In the genomic region with DNA sequence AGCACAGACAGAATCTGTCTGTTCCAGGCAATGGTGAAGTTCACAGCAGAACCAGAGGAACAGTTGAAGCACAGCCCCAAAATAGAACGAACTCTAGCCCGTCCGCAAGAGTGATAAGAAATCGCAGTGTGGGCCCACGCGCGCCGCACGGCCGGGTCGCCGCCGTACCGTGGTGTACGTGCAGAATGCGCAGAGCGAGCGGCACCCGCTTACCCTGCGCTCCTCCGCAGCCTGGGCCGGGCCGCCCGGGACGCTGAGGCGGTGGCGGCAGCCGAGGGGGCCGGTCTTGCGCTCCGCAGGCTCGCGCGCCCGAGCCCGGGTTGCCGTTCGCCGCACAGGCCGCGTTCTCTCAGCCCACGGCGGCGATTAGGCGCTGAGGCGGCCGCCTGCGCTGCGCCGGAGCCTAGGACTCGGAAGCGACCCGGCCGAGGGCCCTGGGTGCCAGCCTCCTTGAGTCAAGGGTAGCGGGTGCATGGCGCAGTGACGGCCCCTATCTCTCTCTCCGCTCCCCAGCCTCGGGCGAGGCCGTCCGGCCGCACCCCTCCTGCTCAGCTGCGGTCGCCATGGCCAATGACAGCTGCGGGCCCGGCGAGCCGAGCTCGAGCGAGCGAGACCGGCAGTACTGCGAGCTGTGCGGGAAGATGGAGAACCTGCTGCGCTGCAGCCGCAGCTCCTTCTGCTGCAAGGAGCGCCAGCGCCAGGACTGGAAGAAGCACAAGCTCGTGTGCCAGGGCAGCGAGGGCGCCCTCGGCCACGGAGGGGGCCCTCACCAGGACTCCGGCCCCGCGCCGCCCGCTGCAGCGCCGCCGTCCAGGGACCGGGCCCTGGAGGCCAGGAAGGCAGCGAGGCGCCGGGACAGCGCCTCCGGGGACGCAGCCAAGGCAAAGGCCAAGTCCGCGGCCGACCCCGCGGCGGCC, we compare ENCODE assay signal across 8 cellular contexts. TPM values are rescaled to one million over a fixed set of nuclear protein-coding genes. Genes with fewer than 3 reads are reported as not detected.
DNase-seq lines count a peak whose midpoint lies in the region; ATAC-seq and TF ChIP-seq lines count a peak whose summit lies in the region.

No MANE protein-coding gene starts in this region.

- DNase-seq in NCI-H2029 (lab: John Stamatoyannopoulos, UW) (peak; percentile 1), NCI-H2029 treated with DMSO at 0.1 percent for 48 hours (lab: John Stamatoyannopoulos, UW) (no peak), NOMO-1 treated with DMSO at 0.1 percent for 48 hours (lab: John Stamatoyannopoulos, UW; ENCODE audit: unreplicated experiment) (peak; percentile 43), activated T-cell treated with anti-CD3 and anti-CD28 coated beads for 48 hours (ENCODE audit: low read depth) (peak; percentile 77), epithelial cell of proximal tubule (ENCODE audit: low read depth) (no peak)
- DNase-seq in stimulated activated CD8-positive, alpha-beta memory T cell treated with anti-CD3 and anti-CD28 coated beads, Interleukin-4, amount 100 ng/mL, for 4 hours (ENCODE audit: low read depth in 2 of 2, low spot score in 1 of 2): peak; percentile 44 to 50

- ATAC-seq in HG03103 (IDR thresholded peaks at IDR 0.05; ENCODE audit: low read depth, unreplicated experiment): peak; percentile 36

- H3K36me3 ChIP-seq in mucosa of rectum (ENCODE audit: control insufficient read depth in 2 of 2, insufficient read depth in 2 of 2, low read length in 2 of 2): peaks cover 7 to 12% of the 10 kb centered on the region in 2 donors

- no peak for TF ChIP-seq CTCF in epithelial cell of proximal tubule (conservative IDR thresholded peaks at IDR 0.05; ENCODE audit: low read depth, low read length)

- no peaks in the 10 kb centered on the region for H3K27me3 ChIP-seq in mucosa of rectum (ENCODE audit: control insufficient read depth in 2 of 2, insufficient read depth in 2 of 2, low read length in 2 of 2)

- peaks cover 20 to 24% of the 10 kb centered on the region in 2 donors for H3K4me1 ChIP-seq in mucosa of rectum (ENCODE audit: control insufficient read depth in 2 of 2, insufficient read depth in 2 of 2, low read length in 2 of 2)

- H3K9me3 ChIP-seq in mucosa of rectum (ENCODE audit: control insufficient read depth in 2 of 2, low read length in 2 of 2): no peaks in the 10 kb centered on the region

- peak overlapping the region; percentile 92 to 93 for H3K27ac ChIP-seq in mucosa of rectum (ENCODE audit: low read depth in 2 of 2, low read length in 2 of 2)

- H3K4me3 ChIP-seq in epithelial cell of proximal tubule (ENCODE audit: low read depth, low read length): peak overlapping the region; percentile 82
- peak overlapping the region; percentile 74 to 84 for H3K4me3 ChIP-seq in mucosa of rectum (ENCODE audit: low read length in 2 of 2)

- H3K9ac ChIP-seq in mucosa of rectum (ENCODE audit: low read depth in 1 of 2, low read length in 2 of 2): peak overlapping the region; percentile 82 to 83

RNA-seq across cellular contexts. Expression of gene WDR73, which starts 20.5 kb away (rescaled TPM):
- 14.7 and 20.5 TPM in 2 replicates for total RNA-seq in epithelial cell of proximal tubule

RNA-seq across cellular contexts. Expression of gene NMB, which starts 24.4 kb away (rescaled TPM):
- 16.1 and 17.4 TPM in 2 replicates for total RNA-seq in epithelial cell of proximal tubule

RNA-seq across cellular contexts. Expression of gene ZSCAN2, which starts 32.8 kb away (rescaled TPM):
- 22.6 and 34.0 TPM in 2 replicates for total RNA-seq in epithelial cell of proximal tubule

Comparison
In these comparisons a context has a peak if more than half of its experiments do, and no peak if none do; other contexts are left out.
1. DNase-seq: peak in NCI-H2029 (single experiment), NOMO-1 treated with DMSO at 0.1 percent for 48 hours (single experiment), activated T-cell treated with anti-CD3 and anti-CD28 coated beads for 48 hours (single experiment) and stimulated activated CD8-positive, alpha-beta memory T cell treated with anti-CD3 and anti-CD28 coated beads, Interleukin-4, amount 100 ng/mL, for 4 hours (2 of 2); none in NCI-H2029 treated with DMSO at 0.1 percent for 48 hours (single experiment) and epithelial cell of proximal tubule (single experiment).